Comparison of ENCODE assay signal across 9 cellular contexts in the genomic region with DNA sequence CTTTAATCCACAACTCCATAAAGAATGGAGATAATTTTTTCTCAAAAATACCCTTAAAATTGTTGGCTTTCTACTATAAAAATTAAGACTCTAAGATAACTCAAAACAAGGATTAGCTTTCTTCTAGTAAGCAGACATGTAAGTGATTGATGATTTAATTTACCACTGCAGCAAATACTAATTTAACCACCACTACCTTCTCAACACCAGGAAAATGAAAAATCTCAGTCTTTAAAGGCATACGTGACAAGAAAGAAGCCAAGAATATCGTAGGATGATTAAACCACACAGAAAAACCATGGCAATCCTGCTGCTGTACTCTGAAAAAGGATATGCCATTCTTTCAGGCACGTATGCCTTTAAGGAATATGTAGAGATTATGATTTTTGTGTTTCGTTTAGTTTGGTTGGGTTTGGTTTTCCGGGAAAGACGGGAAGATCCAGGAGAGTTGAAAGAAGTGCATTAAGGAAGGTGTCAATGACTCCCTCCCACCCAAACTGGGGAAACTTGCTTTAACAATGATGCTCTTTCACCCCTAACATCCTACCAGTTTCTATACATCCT. TPM values are rescaled to one million over a fixed set of nuclear protein-coding genes. Genes with fewer than 3 reads are reported as not detected.
DNase-seq lines count a peak whose midpoint lies in the region; ATAC-seq, FAIRE-seq and TF ChIP-seq lines count a peak whose summit lies in the region.
"Had no signal": no experiment of that assay in that cellular context is flagged by ENCODE, and none has a peak within 500 bp of the region (broad histone marks: within the 10 kb centered on the region; RNA-seq: fewer than 3 reads in every experiment).

No MANE protein-coding gene starts in this region.

- no peak overlapping the region for H2BK5ac ChIP-seq in H9 (ENCODE audit: insufficient read length, low read length)

- no peak for TF ChIP-seq POLR2A in spleen (IDR thresholded peaks at IDR 0.05)

- no peak for DNase-seq in H9
- DNase-seq in astrocyte of the spinal cord (ENCODE audit: low read depth, low spot score), result peak; percentile 1
- no peak for DNase-seq in kidney
- DNase-seq in spleen, result no peak
- DNase-seq in GOT3 (lab: John Stamatoyannopoulos, UW), result no peak
- no peak for DNase-seq in HT-29 (ENCODE audit: low spot score)

- H3K56ac ChIP-seq in H9 (ENCODE audit: insufficient read length, low read depth, low read length), result no peak overlapping the region

- H2AK5ac ChIP-seq in H9 (ENCODE audit: insufficient read length, low read length), result no peak overlapping the region

- H3K14ac ChIP-seq in H9 (ENCODE audit: insufficient read depth, low read length), result no peak overlapping the region

- in situ Hi-C loops in astrocyte of the spinal cord (cut with HindIII; ENCODE audit: low sequenced_read_pairs), result no loop called here

- H3K23me2 ChIP-seq in H9 (ENCODE audit: insufficient read length, low read depth, low read length, poor library complexity, severe bottlenecking), result peaks cover 5% of the 10 kb centered on the region

- H3K27ac ChIP-seq in H9 (ENCODE audit: insufficient read length, low read depth, low read length) (no peak overlapping the region), kidney (ENCODE audit: low read depth in 2 of 2, low read length in 2 of 2) (no peak overlapping the region), spleen (peak overlapping the region in 6 of 8 donors; percentile 53 to 76 (median 68))

- FAIRE-seq in kidney (lab: Jason Lieb, UNC), result no peak

- H3K4me3 ChIP-seq in astrocyte of the spinal cord (ENCODE audit: low read depth, low read length) (peak overlapping the region; percentile 69), kidney (ENCODE audit: low read length in 2 of 2) (peak overlapping the region; percentile 65 to 66), spleen (peak overlapping the region; percentile 20 to 65 (median 36))

- H3K23ac ChIP-seq in H9 (ENCODE audit: insufficient read length, low read depth, low read length), result no peak overlapping the region

- H2BK15ac ChIP-seq in H9 (ENCODE audit: low read depth, low read length), result no peak overlapping the region

- no peaks in the 10 kb centered on the region for H4K20me1 ChIP-seq in H9 (ENCODE audit: control insufficient read depth, insufficient read depth, insufficient read length)

- TF ChIP-seq CTCF in H9 (conservative IDR thresholded peaks at IDR 0.05), result no peak
- TF ChIP-seq CTCF in astrocyte of the spinal cord (IDR thresholded peaks at IDR 0.05; ENCODE audit: low read depth, low read length), result no peak
- TF ChIP-seq CTCF in kidney (IDR thresholded peaks at IDR 0.05; ENCODE audit: borderline replicate concordance, extremely low read depth, insufficient read depth), result no peak
- no peak for TF ChIP-seq CTCF in spleen (IDR thresholded peaks at IDR 0.05 in 8 of 11, conservative IDR thresholded peaks at IDR 0.05 in 3 of 11)

- H3K4me3 Mint-ChIP-seq in H9, result peak overlapping the region; percentile 90 to 97

- no peaks in the 10 kb centered on the region for H3K9me3 Mint-ChIP-seq in H9

- peak overlapping the region; percentile 62 for H3K4me2 ChIP-seq in H9 (ENCODE audit: insufficient read depth, insufficient read length, low read length)

- H3K9ac ChIP-seq in H9 (ENCODE audit: extremely low read depth, insufficient read length, low read length), result no peak overlapping the region
- peak overlapping the region in 1 of 2 donors; percentile 32 for H3K9ac ChIP-seq in kidney (ENCODE audit: low read length in 2 of 2)

- no peak overlapping the region for H2BK120ac ChIP-seq in H9 (ENCODE audit: low read depth, low read length, poor library complexity, severe bottlenecking)

- H3K4ac ChIP-seq in H9 (ENCODE audit: low read depth, low read length), result no peak overlapping the region

- no peaks in the 10 kb centered on the region for H3K9me3 ChIP-seq in H9 (ENCODE audit: control insufficient read depth, low read depth, low read length)
- H3K9me3 ChIP-seq in kidney (ENCODE audit: control insufficient read depth in 1 of 2, low read length in 2 of 2), result no peaks in the 10 kb centered on the region
- no peaks in the 10 kb centered on the region for H3K9me3 ChIP-seq in spleen

- no peaks in the 10 kb centered on the region for H3K36me3 ChIP-seq in kidney (ENCODE audit: control insufficient read depth in 1 of 2, insufficient read depth in 2 of 2, low read length in 2 of 2)
- H3K36me3 ChIP-seq in spleen, result no peaks in the 10 kb centered on the region

- H4K5ac ChIP-seq in H9 (ENCODE audit: insufficient read length, low read depth, low read length), result no peak overlapping the region

- no peaks in the 10 kb centered on the region; the same call in 1 of the 2 replicates for H3K27me3 ChIP-seq in H9 (ENCODE audit: insufficient read depth, low read length)
- peaks cover 0 to 18% (median 0%) of the 10 kb centered on the region in 7 donors for H3K27me3 ChIP-seq in spleen (replicated peaks in 1 of 7)

- H4K91ac ChIP-seq in H9 (ENCODE audit: insufficient read length, low read depth, low read length), result no peak overlapping the region

- no peak overlapping the region for H2BK20ac ChIP-seq in H9 (ENCODE audit: low read depth, low read length, poor library complexity, severe bottlenecking)

- intact Hi-C loops in kidney (cut with DNase I) (no loop called here), spleen (cut with DNase I; ENCODE audit: low total_unique reads) (no loop called here)

- no peaks in the 10 kb centered on the region for H3K79me1 ChIP-seq in H9 (ENCODE audit: insufficient read depth, low read depth, low read length, poor library complexity, severe bottlenecking)

- ATAC-seq in GM21619 (IDR thresholded peaks at IDR 0.05; ENCODE audit: unreplicated experiment) (no peak), HG02623 (IDR thresholded peaks at IDR 0.05; ENCODE audit: unreplicated experiment) (no peak)
- ATAC-seq: activated CD4-positive, CD25-positive, alpha-beta regulatory T cell treated with anti-CD3 and anti-CD28 coated beads, Interleukin-2, amount 50 U/mL, for 24 hours had no signal

- peaks cover 2% of the 10 kb centered on the region; the same call in 1 of the 2 replicates for H3K4me1 ChIP-seq in H9 (ENCODE audit: insufficient read depth, low read length)
- H3K4me1 ChIP-seq in kidney (ENCODE audit: control insufficient read depth in 1 of 2, insufficient read depth in 1 of 2, low read depth in 1 of 2, low read length in 2 of 2), result no peaks in the 10 kb centered on the region
- no peaks in the 10 kb centered on the region for H3K4me1 ChIP-seq in spleen

- no peak overlapping the region for H3K18ac ChIP-seq in H9 (ENCODE audit: insufficient read length, low read depth, low read length)

- H2BK12ac ChIP-seq in H9 (ENCODE audit: insufficient read length, low read depth, low read length), result no peak overlapping the region

- no peak overlapping the region for H3T11ph ChIP-seq in H9 (ENCODE audit: low read length)

- no peak overlapping the region for H3K27ac Mint-ChIP-seq in H9

- no CpG with 5 or more reads among the region's 6 CpGs for WGBS in H9 (ENCODE audit: extremely low coverage, insufficient read length, low lambda C conversion rate)
- 3 to 42% (median 8%) methylated on average over 6 of the region's 6 CpGs for WGBS in spleen, 5 donors

- H3K27me3 Mint-ChIP-seq in H9 (ENCODE audit: low read depth), result peaks cover 34% of the 10 kb centered on the region

- no peak overlapping the region for H2AFZ ChIP-seq in H9 (ENCODE audit: low read length)

- no peaks in the 10 kb centered on the region for H3K79me2 ChIP-seq in H9 (ENCODE audit: insufficient read depth, low read length)

- H3K4me1 Mint-ChIP-seq in H9, result peaks cover 44 to 56% of the 10 kb centered on the region in 2 experiments

- no peak overlapping the region for H4K8ac ChIP-seq in H9 (replicated peaks; ENCODE audit: insufficient read length, low read depth, low read length)

- H3K36me3 Mint-ChIP-seq in H9 (ENCODE audit: insufficient read depth in 1 of 3, low read depth in 3 of 3), result no peaks in the 10 kb centered on the region

RNA-seq across cellular contexts. Expression of gene LRCH2, which starts 0.9 kb away (rescaled TPM):
- total RNA-seq in H9 (2021), result 6.3 and 6.6 TPM in 2 replicates
- total RNA-seq in kidney, result 2.4 TPM
- polyA plus RNA-seq in kidney (ENCODE audit: insufficient read depth, low read depth, low replicate concordance), result 0.86 TPM
- total RNA-seq in spleen, result 1 to 10 TPM; 2.5 to 4.0 (median 3.1) TPM
- 1 to 10 TPM in 1 of 3 donors, under 1 TPM in 2; 0.39 to 1.6 (median 0.47) TPM for polyA plus RNA-seq in spleen
- not detected in 2 replicates for total RNA-seq in HT-29 (2014; rRNA removed; shearing (Covaris generic))

RNA-seq across cellular contexts. Expression of gene RBMXL3, which starts 43.8 kb away (rescaled TPM):
- total RNA-seq in H9 (2021) (not detected in 2 replicates), kidney (not detected), spleen (not detected)
- polyA plus RNA-seq in kidney (ENCODE audit: insufficient read depth, low read depth, low replicate concordance) (not detected), spleen (not detected)
- total RNA-seq in HT-29 (2014; rRNA removed; shearing (Covaris generic)), result not detected in 2 replicates

RNA-seq across cellular contexts. Expression of gene LUZP4, which starts 56.5 kb away (rescaled TPM):
- total RNA-seq in H9 (2021), result not detected in 2 replicates
- not detected for total RNA-seq in kidney
- polyA plus RNA-seq in kidney (ENCODE audit: insufficient read depth, low read depth, low replicate concordance), result not detected
- total RNA-seq in spleen, result not detected
- polyA plus RNA-seq in spleen, result not detected
- total RNA-seq in HT-29 (2014; rRNA removed; shearing (Covaris generic)), result not detected in 2 replicates

Comparison
In these comparisons a context has a peak if more than half of its experiments do, and no peak if none do; other contexts are left out.
1. H3K27ac ChIP-seq: peak in spleen (6 of 8); none in H9 (single experiment) and kidney (0 of 2).
2. Peak in every context shown above with its lines, with median percentiles within 50 percentile points of each other: H3K4me3 ChIP-seq.